ENCODE assay signal across 36 cellular contexts in the genomic region with DNA sequence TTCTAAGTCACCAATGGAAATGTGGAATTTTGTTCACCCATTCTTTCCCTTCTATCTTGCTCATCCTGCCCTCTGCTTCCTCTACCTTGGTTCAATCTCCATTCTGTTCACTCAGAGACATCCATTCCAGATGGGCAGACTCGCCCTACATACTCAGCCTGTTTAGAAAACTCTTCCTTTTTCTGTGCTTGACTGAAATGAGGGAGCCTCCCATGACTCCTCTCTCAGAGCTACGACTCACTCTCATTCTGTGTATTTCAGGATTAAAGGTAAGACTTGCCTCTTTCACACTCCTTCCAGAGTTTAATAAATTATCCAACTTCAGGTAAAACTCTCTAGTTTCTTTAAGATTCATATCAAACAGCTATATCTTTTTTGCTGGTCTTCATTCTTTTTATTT.
"Had no signal": no experiment of that assay in that cellular context is flagged by ENCODE, and none has a peak within 500 bp of the region (broad histone marks: within the 10 kb centered on the region; RNA-seq: fewer than 3 reads in every experiment).

No MANE protein-coding gene starts in this region.

- FAIRE-seq: RCC 7860, TTC549 had no signal

- ATAC-seq: activated CD4-positive, alpha-beta T cell treated with anti-CD3 and anti-CD28 coated beads for 36 hours; activated CD4-positive, CD25-positive, alpha-beta regulatory T cell treated with anti-CD3 and anti-CD28 coated beads, Interleukin-2, amount 50 U/mL, for 24 hours; activated naive CD8-positive, alpha-beta T cell treated with anti-CD3 and anti-CD28 coated beads, Interleukin-2, amount 50 U/mL, for 24 hours; activated T-cell treated with anti-CD3 and anti-CD28 coated beads, Interleukin-2, amount 50 U/mL, for 4 hours; WTC11 had no signal

- H3K27me3 ChIP-seq: brain microvascular endothelial cell, SJSA1 had no signal

- H3K36me3 Mint-ChIP-seq: activated CD4-positive, alpha-beta memory T cell treated with anti-CD3 and anti-CD28 coated beads for 36 hours; activated naive CD4-positive, alpha-beta T cell treated with anti-CD3 and anti-CD28 coated beads, Interleukin-2, amount 10 ng/mL, durations not matched to agents 7 days and 5 days; activated naive CD8-positive, alpha-beta T cell; WTC11 had no signal

- H3K9me3 Mint-ChIP-seq: activated CD4-positive, alpha-beta memory T cell treated with anti-CD3 and anti-CD28 coated beads for 36 hours; activated naive CD4-positive, alpha-beta T cell treated with anti-CD3 and anti-CD28 coated beads, Interleukin-2, amount 10 ng/mL, durations not matched to agents 7 days and 5 days; activated T-cell treated with anti-CD3 and anti-CD28 coated beads, Interleukin-2, amount 50 U/mL, for 4 hours; T-helper 2 cell treated with Interferon-gamma antibody and Interleukin-4, amounts not matched to agents 5 μg/mL and 100 μg/mL, for 36 hours had no signal

- DNase-seq: activated CD4-positive, alpha-beta memory T cell treated with anti-CD3 and anti-CD28 coated beads for 36 hours; activated CD4-positive, alpha-beta T cell treated with anti-CD3 and anti-CD28 coated beads for 36 hours; activated CD4-positive, alpha-beta T cell treated with anti-CD3 and anti-CD28 coated beads, Interleukin-2, amount 50 U/mL, for 1 hour; activated CD8-positive, alpha-beta memory T cell treated with anti-CD3 and anti-CD28 coated beads, Interleukin-2, amount 50 U/mL, for 4 hours; activated gamma-delta T cell treated with Interleukin-2 at 50 U/mL for 16 hours; activated naive CD4-positive, alpha-beta T cell treated with anti-CD3 and anti-CD28 coated beads, Interleukin-2, amount 10 ng/mL, durations not matched to agents 7 days and 5 days; activated naive CD8-positive, alpha-beta T cell treated with anti-CD3 and anti-CD28 coated beads, Interleukin-2, amount 50 U/mL, for 24 hours; activated T-cell treated with anti-CD3 and anti-CD28 coated beads for 4 hours; activated T-cell treated with anti-CD3 and anti-CD28 coated beads, Interleukin-2, amount 50 U/mL, for 4 hours; anterior cingulate cortex; brain microvascular endothelial cell; caudate nucleus; cerebellar nuclear complex; Kasumi-1; KG1; MM.1S; MV-4-11; NCI-H1092; NCI-H1436 treated with DMSO at 0.1 percent for 48 hours; NCI-H1694 treated with DMSO at 0.1 percent for 48 hours; NCI-H2029; NCI-H510A; NCI-H526 treated with DMSO at 0.1 percent for 48 hours; NCI-H774; PC-9; SHP77; SK-N-SH had no signal

- H3K36me3 ChIP-seq: brain microvascular endothelial cell, SJSA1 had no signal

- H3K4me3 ChIP-seq: PC-9, SJSA1 had no signal

- H3K9me3 ChIP-seq: SJSA1, SK-N-SH had no signal

- H3K27ac Mint-ChIP-seq: activated CD4-positive, alpha-beta memory T cell treated with anti-CD3 and anti-CD28 coated beads for 36 hours; activated CD4-positive, alpha-beta T cell treated with anti-CD3 and anti-CD28 coated beads for 36 hours; activated naive CD4-positive, alpha-beta T cell treated with anti-CD3 and anti-CD28 coated beads, Interleukin-2, amount 10 ng/mL, durations not matched to agents 7 days and 5 days; activated naive CD8-positive, alpha-beta T cell; activated naive CD8-positive, alpha-beta T cell treated with anti-CD3 and anti-CD28 coated beads, Interleukin-2, amount 50 U/mL, for 24 hours; activated T-helper 1 cell treated with anti-CD3 and anti-CD28 coated beads, Interleukin-12 subunit alpha, Interleukin-12 subunit beta, Interleukin-2, Interleukin-4 antibody, amounts not matched to agents 30 ng/mL and 10 ng/mL and 1 ng/mL, durations not matched to agents 14 hours and 24 hours and 36 hours; T-helper 1 cell treated with Interleukin-12 subunit alpha and Interleukin-12 subunit beta and Interleukin-4 antibody, amounts not matched to agents 30 μg/mL and 1 μg/mL, for 36 hours; T-helper 2 cell treated with Interferon-gamma antibody and Interleukin-4, amounts not matched to agents 5 μg/mL and 100 μg/mL, for 36 hours; WTC11 had no signal

- H3K4me3 Mint-ChIP-seq: activated CD4-positive, alpha-beta memory T cell treated with anti-CD3 and anti-CD28 coated beads for 36 hours; activated CD4-positive, alpha-beta T cell treated with anti-CD3 and anti-CD28 coated beads for 36 hours; activated naive CD4-positive, alpha-beta T cell treated with anti-CD3 and anti-CD28 coated beads, Interleukin-2, amount 10 ng/mL, durations not matched to agents 7 days and 5 days; activated naive CD8-positive, alpha-beta T cell; activated naive CD8-positive, alpha-beta T cell treated with anti-CD3 and anti-CD28 coated beads, Interleukin-2, amount 50 U/mL, for 24 hours; activated T-cell treated with anti-CD3 and anti-CD28 coated beads, Interleukin-2, amount 50 U/mL, for 4 hours; activated T-helper 1 cell treated with anti-CD3 and anti-CD28 coated beads, Interleukin-12 subunit alpha, Interleukin-12 subunit beta, Interleukin-2, Interleukin-4 antibody, amounts not matched to agents 30 ng/mL and 10 ng/mL and 1 ng/mL, durations not matched to agents 14 hours and 24 hours and 36 hours; T-helper 1 cell treated with Interleukin-12 subunit alpha and Interleukin-12 subunit beta and Interleukin-4 antibody, amounts not matched to agents 30 μg/mL and 1 μg/mL, for 36 hours; T-helper 2 cell treated with Interferon-gamma antibody and Interleukin-4, amounts not matched to agents 5 μg/mL and 100 μg/mL, for 36 hours; WTC11 had no signal

- H3K4me2 ChIP-seq: PC-9, SK-N-SH had no signal

- H3K9me2 ChIP-seq: SK-N-SH had no signal

- H2AFZ ChIP-seq: PC-9 had no signal

- H3K4me1 Mint-ChIP-seq: activated CD4-positive, alpha-beta T cell treated with anti-CD3 and anti-CD28 coated beads for 36 hours; activated naive CD4-positive, alpha-beta T cell treated with anti-CD3 and anti-CD28 coated beads, Interleukin-2, amount 10 ng/mL, durations not matched to agents 7 days and 5 days; activated naive CD8-positive, alpha-beta T cell treated with anti-CD3 and anti-CD28 coated beads, Interleukin-2, amount 50 U/mL, for 24 hours; WTC11 had no signal

- H3K9ac ChIP-seq: SK-N-SH had no signal

- H3K27ac ChIP-seq: brain microvascular endothelial cell, PC-9, SJSA1 had no signal
